ENCODE assay signal across 22 cellular contexts in the genomic region with DNA sequence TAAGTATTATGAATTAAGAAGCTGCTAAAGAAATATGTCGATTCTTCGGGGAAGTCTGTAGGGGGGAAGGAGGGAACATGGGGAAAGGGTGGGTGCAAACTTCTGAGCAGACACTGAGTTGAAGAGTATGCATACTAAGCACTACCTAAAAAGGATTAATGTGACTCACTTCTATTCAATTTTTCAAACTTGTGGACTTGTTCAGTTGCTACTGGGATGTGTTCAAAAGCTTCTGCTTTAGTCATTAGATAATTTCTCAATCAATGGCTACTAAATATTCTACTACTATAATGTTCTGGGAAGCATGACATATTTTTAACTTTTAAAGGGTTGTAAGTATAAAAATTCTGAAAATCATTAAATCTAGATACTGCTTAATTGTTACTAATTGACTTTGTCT.
"Had no signal": no experiment of that assay in that cellular context is flagged by ENCODE, and none has a peak within 500 bp of the region (broad histone marks: within the 10 kb centered on the region; RNA-seq: fewer than 3 reads in every experiment).

No MANE protein-coding gene starts in this region.

- H3K4me2 ChIP-seq: SK-N-SH had no signal

- H3K4me3 ChIP-seq: MG63 had no signal

- H3K9me2 ChIP-seq: SK-N-SH had no signal

- DNase-seq: IMR-90, Karpas-422, KG1, MG63, NCI-H1092, NCI-H1105 treated with DMSO at 0.1 percent for 48 hours, NCI-H1417 treated with DMSO at 0.1 percent for 48 hours, NCI-H146, NCI-H1694 treated with DMSO at 0.1 percent for 48 hours, NCI-H1930, NCI-H2081, NCI-H2107, NCI-H226, NCI-H446, NCI-H510A, NCI-H524 treated with DMSO at 0.1 percent for 48 hours, NCI-H69, NCI-H774, PC-3, SHP77, SK-N-SH had no signal

- H3K27ac ChIP-seq: RWPE1 had no signal

- H3K9ac ChIP-seq: SK-N-SH had no signal

- H3K36me3 ChIP-seq: MG63 had no signal

- H3K27me3 ChIP-seq: MG63 had no signal

- H3K9me3 ChIP-seq: MG63, SK-N-SH had no signal
